In the genomic region with DNA sequence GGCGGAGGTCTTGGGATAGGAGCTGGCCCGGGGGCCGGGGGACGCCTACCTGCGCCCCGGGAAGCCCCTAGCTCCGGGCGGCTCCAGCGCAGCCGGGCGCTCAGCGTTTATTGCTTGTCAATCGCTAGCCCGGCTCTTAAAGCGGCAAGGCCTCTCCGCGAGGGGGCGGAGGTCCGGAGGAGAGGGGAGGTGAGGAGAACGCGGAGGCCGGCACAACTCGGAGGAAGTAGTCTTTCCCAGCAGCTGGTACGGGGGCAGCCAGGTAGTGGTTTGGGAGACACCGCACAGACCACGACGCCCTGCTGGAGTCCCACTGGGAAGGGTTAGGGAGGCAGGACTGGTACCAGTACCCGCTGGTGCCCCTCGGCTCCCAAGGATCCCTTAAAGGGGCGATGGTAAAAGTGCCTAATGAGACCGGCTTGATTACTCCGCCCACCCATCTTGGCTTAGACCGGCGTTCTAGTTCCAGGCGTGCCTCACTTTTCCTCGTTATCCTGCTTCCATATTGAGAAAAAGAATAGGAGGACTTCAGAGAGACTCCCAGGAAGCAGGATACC, we compare ENCODE assay signal across 8 cellular contexts. TPM values are rescaled to one million over a fixed set of nuclear protein-coding genes. Genes with fewer than 3 reads are reported as not detected.
DNase-seq lines count a peak whose midpoint lies in the region; ATAC-seq and TF ChIP-seq lines count a peak whose summit lies in the region.

A gene with protein sequence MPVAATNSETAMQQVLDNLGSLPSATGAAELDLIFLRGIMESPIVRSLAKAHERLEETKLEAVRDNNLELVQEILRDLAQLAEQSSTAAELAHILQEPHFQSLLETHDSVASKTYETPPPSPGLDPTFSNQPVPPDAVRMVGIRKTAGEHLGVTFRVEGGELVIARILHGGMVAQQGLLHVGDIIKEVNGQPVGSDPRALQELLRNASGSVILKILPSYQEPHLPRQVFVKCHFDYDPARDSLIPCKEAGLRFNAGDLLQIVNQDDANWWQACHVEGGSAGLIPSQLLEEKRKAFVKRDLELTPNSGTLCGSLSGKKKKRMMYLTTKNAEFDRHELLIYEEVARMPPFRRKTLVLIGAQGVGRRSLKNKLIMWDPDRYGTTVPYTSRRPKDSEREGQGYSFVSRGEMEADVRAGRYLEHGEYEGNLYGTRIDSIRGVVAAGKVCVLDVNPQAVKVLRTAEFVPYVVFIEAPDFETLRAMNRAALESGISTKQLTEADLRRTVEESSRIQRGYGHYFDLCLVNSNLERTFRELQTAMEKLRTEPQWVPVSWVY (minus strand): TSS at position 112 of the 557 bp plus-strand sequence. CDS start 3,076 bp downstream, outside the sequence.

- H3K4me1 Mint-ChIP-seq in natural killer cell treated with Interleukin-12 subunit alpha and Interleukin-12 subunit beta and Interleukin-15 and Interleukin-18, amount 100 ng/mL, for 72 hours (ENCODE audit: low read depth in 2 of 2), result peaks cover 0 to 6% of the 10 kb centered on the region in 2 donors

- no peaks in the 10 kb centered on the region for H4K20me1 ChIP-seq in HCT116 (ENCODE audit: insufficient read depth)

- H3K4me3 Mint-ChIP-seq in natural killer cell treated with Interleukin-12 subunit alpha and Interleukin-12 subunit beta and Interleukin-15 and Interleukin-18, amount 100 ng/mL, for 72 hours, result peak within 1 kb of the TSS; percentile 58

- TF ChIP-seq POLR2A in HCT116 (IDR thresholded peaks at IDR 0.05; ENCODE audit: borderline replicate concordance, extremely low read depth, insufficient read depth, insufficient read length), result no peak

- peak within 1 kb of the TSS; percentile 99 for H3K4me2 ChIP-seq in HCT116 (ENCODE audit: low read length)

- H3K4me1 ChIP-seq in A673 (ENCODE audit: insufficient read depth, low read length, poor library complexity, severe bottlenecking), result peaks cover 4% of the 10 kb centered on the region
- H3K4me1 ChIP-seq in HCT116 (ENCODE audit: control insufficient read depth in 1 of 2, insufficient read depth in 2 of 2, low read length in 2 of 2), result peaks cover 21 to 36% of the 10 kb centered on the region in 2 experiments

- CTCF ChIA-PET in A673 (lab: Charles Lee), result no interaction called here
- CTCF ChIA-PET in HCT116 (lab: Charles Lee), result interaction anchor here (0.7 to 2.0 kb wide), 3 partner anchors 37 to 261 kb away, joined by 3 to 5 read pairs (median 4); no protein-coding TSS in a partner anchor

- no peaks in the 10 kb centered on the region for H3K36me3 Mint-ChIP-seq in natural killer cell treated with Interleukin-12 subunit alpha and Interleukin-12 subunit beta and Interleukin-15 and Interleukin-18, amount 100 ng/mL, for 72 hours

- peak within 1 kb of the TSS; percentile 96 for H2AFZ ChIP-seq in HCT116 (ENCODE audit: low read depth, low read length, poor library complexity, severe bottlenecking)

- no peaks in the 10 kb centered on the region for H3K79me2 ChIP-seq in HCT116 (ENCODE audit: insufficient read depth, low read length)

- POLR2A ChIA-PET in A673 (lab: Charles Lee; ENCODE audit: low non-redundant PET) (no interaction called here), HCT116 (lab: Charles Lee) (no interaction called here)

- peak within 1 kb of the TSS; percentile 42 for H3K9ac ChIP-seq in HCT116 (ENCODE audit: low read length)

- TF ChIP-seq CTCF in A673 (conservative IDR thresholded peaks at IDR 0.05; ENCODE audit: low read depth, low read length) (no peak), HCT116 (IDR thresholded peaks at IDR 0.05 in 2 of 3, conservative IDR thresholded peaks at IDR 0.05 in 1 of 3; ENCODE audit: borderline replicate concordance in 1 of 3, insufficient read depth in 1 of 3, low read depth in 2 of 3, low read length in 2 of 3) (no peak), fibroblast of villous mesenchyme (IDR thresholded peaks at IDR 0.05; ENCODE audit: insufficient read depth, low read depth, low read length) (peak; percentile 36)

- no peaks in the 10 kb centered on the region for H3K9me3 ChIP-seq in A673 (ENCODE audit: low read depth, low read length, poor library complexity, severe bottlenecking)
- H3K9me3 ChIP-seq in HCT116 (ENCODE audit: control insufficient read depth in 1 of 2, insufficient read depth in 1 of 2, low read depth in 1 of 2, low read length in 2 of 2), result no peaks in the 10 kb centered on the region

- DNase-seq in A673 (ENCODE audit: low spot score), result peak; percentile 76
- peak; percentile 64 for DNase-seq in HCT116 (ENCODE audit: low read depth, low spot score)
- peak; percentile 59 for DNase-seq in RKO (ENCODE audit: low spot score)
- peak; percentile 60 for DNase-seq in activated naive CD4-positive, alpha-beta T cell treated with Interleukin-2 at 50 U/mL for 16 hours
- peak; percentile 74 for DNase-seq in fibroblast of villous mesenchyme (ENCODE audit: low read depth)
- DNase-seq in natural killer cell treated with Interleukin-12 subunit alpha and Interleukin-12 subunit beta and Interleukin-15 and Interleukin-18, amount 100 ng/mL, for 72 hours (ENCODE audit: low spot score), result no peak
- no peak for DNase-seq in SW 1271 (lab: John Stamatoyannopoulos, UW)

- H3K9me2 ChIP-seq in HCT116 (ENCODE audit: insufficient read depth), result no peaks in the 10 kb centered on the region

- H3K27ac ChIP-seq in A673 (ENCODE audit: low read depth, low read length, poor library complexity, severe bottlenecking) (peak within 1 kb of the TSS; percentile 70), HCT116 (ENCODE audit: low read depth, low read length) (peak within 1 kb of the TSS; percentile 62), temporal lobe (ENCODE audit: low read depth, low read length) (peak within 1 kb of the TSS; percentile 97)

- intact Hi-C loops in A673 (cut with micrococcal nuclease; ENCODE audit: unreplicated experiment) (no loop called here), HCT116 (cut with micrococcal nuclease) (loop anchor here (10.0 kb wide), 1 partner anchor 457 kb away; a partner anchor contains a TSS)

- H3K4me3 ChIP-seq in A673 (ENCODE audit: low read depth, low read length, poor library complexity, severe bottlenecking), result peak within 1 kb of the TSS; percentile 55
- peak within 1 kb of the TSS; percentile 56 to 64 for H3K4me3 ChIP-seq in HCT116 (replicated peaks in 1 of 2; ENCODE audit: low read depth in 1 of 2, low read length in 2 of 2)
- H3K4me3 ChIP-seq in fibroblast of villous mesenchyme (ENCODE audit: low read depth, low read length), result peak within 1 kb of the TSS; percentile 70

- ATAC-seq in HCT116, result peak; percentile 72
- ATAC-seq in natural killer cell treated with Interleukin-12 subunit alpha and Interleukin-12 subunit beta and Interleukin-15 and Interleukin-18, amount 100 ng/mL, for 72 hours, result peak; percentile 55 to 56

- H3K27me3 ChIP-seq in A673 (replicated peaks; ENCODE audit: insufficient read depth, low read depth, low read length, poor library complexity) (no peaks in the 10 kb centered on the region), HCT116 (ENCODE audit: insufficient read depth, low read length) (no peaks in the 10 kb centered on the region)

- H3K36me3 ChIP-seq in A673 (ENCODE audit: insufficient read depth, low read length, poor library complexity, severe bottlenecking), result no peaks in the 10 kb centered on the region
- H3K36me3 ChIP-seq in HCT116 (ENCODE audit: control insufficient read depth in 1 of 2, insufficient read depth in 2 of 2, low read length in 2 of 2), result no peaks in the 10 kb centered on the region

- BruUV-seq in A673 (replicated peaks; lab: Mats Ljungman, UMichigan) (no TSS peak), HCT116 (replicated peaks; lab: Mats Ljungman, UMichigan) (no TSS peak)

- RAD21 ChIA-PET in HCT116 (lab: Charles Lee; ENCODE audit: low non-redundant PET in 1 of 2, low total read pairs in 2 of 2, uncharacterized antibody in 2 of 2, unreplicated experiment in 2 of 2), result no interaction called here

- no peaks in the 10 kb centered on the region for H3K9me3 Mint-ChIP-seq in natural killer cell treated with Interleukin-12 subunit alpha and Interleukin-12 subunit beta and Interleukin-15 and Interleukin-18, amount 100 ng/mL, for 72 hours

- H3K27me3 Mint-ChIP-seq in natural killer cell treated with Interleukin-12 subunit alpha and Interleukin-12 subunit beta and Interleukin-15 and Interleukin-18, amount 100 ng/mL, for 72 hours, result peaks cover 7 to 9% of the 10 kb centered on the region in 2 donors

- no peak for TF ChIP-seq RAD21 in HCT116 (IDR thresholded peaks at IDR 0.05; ENCODE audit: low read depth)

- no peak within 1 kb of the TSS for H3K27ac Mint-ChIP-seq in natural killer cell treated with Interleukin-12 subunit alpha and Interleukin-12 subunit beta and Interleukin-15 and Interleukin-18, amount 100 ng/mL, for 72 hours

TF ChIP-seq in HCT116, 20 proteins besides CTCF, POLR2A, EP300 and RAD21 (continues in another document):
- TF ChIP-seq CEBPB (IDR thresholded peaks at IDR 0.05; ENCODE audit: low read depth) (no peak), FOSL1 (IDR thresholded peaks at IDR 0.05; ENCODE audit: low read depth) (no peak)
- TF ChIP-seq, protein P1, sequence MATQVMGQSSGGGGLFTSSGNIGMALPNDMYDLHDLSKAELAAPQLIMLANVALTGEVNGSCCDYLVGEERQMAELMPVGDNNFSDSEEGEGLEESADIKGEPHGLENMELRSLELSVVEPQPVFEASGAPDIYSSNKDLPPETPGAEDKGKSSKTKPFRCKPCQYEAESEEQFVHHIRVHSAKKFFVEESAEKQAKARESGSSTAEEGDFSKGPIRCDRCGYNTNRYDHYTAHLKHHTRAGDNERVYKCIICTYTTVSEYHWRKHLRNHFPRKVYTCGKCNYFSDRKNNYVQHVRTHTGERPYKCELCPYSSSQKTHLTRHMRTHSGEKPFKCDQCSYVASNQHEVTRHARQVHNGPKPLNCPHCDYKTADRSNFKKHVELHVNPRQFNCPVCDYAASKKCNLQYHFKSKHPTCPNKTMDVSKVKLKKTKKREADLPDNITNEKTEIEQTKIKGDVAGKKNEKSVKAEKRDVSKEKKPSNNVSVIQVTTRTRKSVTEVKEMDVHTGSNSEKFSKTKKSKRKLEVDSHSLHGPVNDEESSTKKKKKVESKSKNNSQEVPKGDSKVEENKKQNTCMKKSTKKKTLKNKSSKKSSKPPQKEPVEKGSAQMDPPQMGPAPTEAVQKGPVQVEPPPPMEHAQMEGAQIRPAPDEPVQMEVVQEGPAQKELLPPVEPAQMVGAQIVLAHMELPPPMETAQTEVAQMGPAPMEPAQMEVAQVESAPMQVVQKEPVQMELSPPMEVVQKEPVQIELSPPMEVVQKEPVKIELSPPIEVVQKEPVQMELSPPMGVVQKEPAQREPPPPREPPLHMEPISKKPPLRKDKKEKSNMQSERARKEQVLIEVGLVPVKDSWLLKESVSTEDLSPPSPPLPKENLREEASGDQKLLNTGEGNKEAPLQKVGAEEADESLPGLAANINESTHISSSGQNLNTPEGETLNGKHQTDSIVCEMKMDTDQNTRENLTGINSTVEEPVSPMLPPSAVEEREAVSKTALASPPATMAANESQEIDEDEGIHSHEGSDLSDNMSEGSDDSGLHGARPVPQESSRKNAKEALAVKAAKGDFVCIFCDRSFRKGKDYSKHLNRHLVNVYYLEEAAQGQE (IDR thresholded peaks at IDR 0.05; ENCODE audit: low read depth), result no peak

RNA-seq across cellular contexts. Expression of the gene that starts here (rescaled TPM):
- total RNA-seq in A673 (2021) (2.6 and 4.0 TPM in 2 replicates), HCT116 (2021; ENCODE audit: unreplicated experiment) (16.4 TPM), fibroblast of villous mesenchyme (under 0.01 and 1.3 TPM in 2 replicates), temporal lobe (16.0 TPM)
- polyA plus RNA-seq in HCT116 (2012), result 7.5 and 10.2 TPM in 2 replicates
- total RNA-seq in natural killer cell treated with Interleukin-12 subunit alpha and Interleukin-12 subunit beta and Interleukin-15 and Interleukin-18, amount 100 ng/mL, for 72 hours, result under 1 TPM; 0.47 to 0.64 TPM

Comparison
In these comparisons a context has a peak if more than half of its experiments do, and no peak if none do; other contexts are left out.
1. Peak in ATAC-seq in natural killer cell treated with Interleukin-12 subunit alpha and Interleukin-12 subunit beta and Interleukin-15 and Interleukin-18, amount 100 ng/mL, for 72 hours; RNA of the gene not detected or under 1 TPM.
2. DNase-seq: peak in A673 (single experiment), HCT116 (single experiment), RKO (single experiment), activated naive CD4-positive, alpha-beta T cell treated with Interleukin-2 at 50 U/mL for 16 hours (single experiment) and fibroblast of villous mesenchyme (single experiment); none in natural killer cell treated with Interleukin-12 subunit alpha and Interleukin-12 subunit beta and Interleukin-15 and Interleukin-18, amount 100 ng/mL, for 72 hours (single experiment) and SW 1271 (0 of 2).
3. Peak in every context shown above with its lines, with median percentiles within 50 percentile points of each other: H3K27ac ChIP-seq and H3K4me3 ChIP-seq.